1 cellular context compared by ENCODE assay signal in the genomic region with DNA sequence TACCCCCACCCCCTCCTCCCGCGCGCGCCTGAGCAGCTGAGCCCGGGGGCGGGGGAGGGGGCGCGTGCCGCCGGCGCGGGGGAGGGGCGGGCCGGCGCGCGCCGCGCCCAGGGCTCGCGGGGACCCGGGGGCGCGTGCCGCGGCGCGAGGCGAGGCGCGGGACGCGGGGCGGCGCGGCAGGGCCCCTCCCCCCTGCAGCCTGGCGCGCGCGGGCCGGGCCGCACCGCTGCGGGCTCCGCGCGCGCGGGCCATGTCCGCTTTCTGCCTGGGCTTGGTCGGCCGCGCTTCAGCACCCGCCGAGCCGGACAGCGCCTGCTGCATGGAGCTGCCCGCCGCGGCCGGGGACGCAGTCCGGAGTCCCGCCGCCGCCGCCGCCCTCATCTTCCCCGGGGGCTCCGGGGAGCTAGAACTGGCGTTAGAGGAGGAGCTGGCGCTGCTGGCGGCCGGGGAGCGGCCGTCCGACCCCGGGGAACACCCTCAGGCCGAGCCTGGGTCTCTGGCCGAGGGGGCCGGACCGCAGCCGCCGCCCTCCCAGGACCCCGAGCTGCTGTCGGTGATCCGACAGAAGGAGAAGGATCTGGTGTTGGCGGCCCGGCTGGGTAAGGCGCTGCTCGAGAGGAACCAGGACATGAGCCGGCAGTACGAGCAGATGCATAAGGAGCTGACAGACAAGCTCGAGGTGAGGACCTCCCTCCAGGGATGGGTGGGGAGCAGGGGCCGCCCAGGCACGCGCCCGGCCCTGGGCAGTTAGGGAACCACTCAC.
A peak's percentile ranks its signal among the peaks of the same experiment; 100 is the strongest.
TF ChIP-seq lines count a peak whose summit lies in the region.

No MANE protein-coding gene starts in this region.

TF ChIP-seq in K562, 482 proteins besides CTCF, POLR2A, EP300 and RAD21 (continued from another document and continues in another):
- TF ChIP-seq, protein P1, sequence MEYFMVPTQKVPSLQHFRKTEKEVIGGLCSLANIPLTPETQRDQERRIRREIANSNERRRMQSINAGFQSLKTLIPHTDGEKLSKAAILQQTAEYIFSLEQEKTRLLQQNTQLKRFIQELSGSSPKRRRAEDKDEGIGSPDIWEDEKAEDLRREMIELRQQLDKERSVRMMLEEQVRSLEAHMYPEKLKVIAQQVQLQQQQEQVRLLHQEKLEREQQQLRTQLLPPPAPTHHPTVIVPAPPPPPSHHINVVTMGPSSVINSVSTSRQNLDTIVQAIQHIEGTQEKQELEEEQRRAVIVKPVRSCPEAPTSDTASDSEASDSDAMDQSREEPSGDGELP (CRISPR knock-in tag; IDR thresholded peaks at IDR 0.05; ENCODE audit: borderline replicate concordance): peak; percentile 57; the same call in 1 of the 2 replicates
- TF ChIP-seq HMGN3 (IDR thresholded peaks at IDR 0.05; ENCODE audit: borderline replicate concordance, extremely low read depth, insufficient read length, low read depth, low read length) (peak; percentile 33), NR2C2 (CRISPR knock-in tag; IDR thresholded peaks at IDR 0.05) (peak; percentile 39; the same call in 1 of the 2 replicates), NR2C2 (tag; IDR thresholded peaks at IDR 0.05) (no peak), BACH1 (tag; IDR thresholded peaks at IDR 0.05) (no peak), USF2 (CRISPR knock-in tag; IDR thresholded peaks at IDR 0.05) (peak; percentile 9; the same call in 1 of the 2 replicates), YY1 (IDR thresholded peaks at IDR 0.05; ENCODE audit: borderline replicate concordance in 1 of 3, control insufficient read depth in 1 of 3, extremely low read depth in 1 of 3, insufficient read depth in 3 of 3, insufficient read length in 1 of 3, insufficient replicate concordance in 2 of 3, low read depth in 1 of 3, low read length in 2 of 3) (peak in 2 of 3 experiments; percentile 25 to 51), ZNF75A (CRISPR knock-in tag; IDR thresholded peaks at IDR 0.05) (no peak), GABPB1 (CRISPR knock-in tag; IDR thresholded peaks at IDR 0.05) (0 out of 2 replicates have a peak, but pooled peaks have one; percentile 27), RCOR1 (IDR thresholded peaks at IDR 0.05; ENCODE audit: borderline replicate concordance in 1 of 2, low read depth in 2 of 2, low read length in 2 of 2) (peak in 1 of 2 experiments; percentile 74; a peak in 2 of 4 replicates), VEZF1 (CRISPR knock-in tag; IDR thresholded peaks at IDR 0.05) (peak; percentile 54; the same call in 1 of the 2 replicates), EHMT2 (IDR thresholded peaks at IDR 0.05) (peak; percentile 94), SMAD4 (CRISPR knock-in tag; conservative IDR thresholded peaks at IDR 0.05) (no peak; the same call in 1 of the 2 replicates), HNRNPL (IDR thresholded peaks at IDR 0.05; ENCODE audit: low read depth, low read length) (no peak), NEUROD1 (IDR thresholded peaks at IDR 0.05; ENCODE audit: borderline replicate concordance, low read depth, low read length, partially characterized antibody) (no peak), HDAC1 (IDR thresholded peaks at IDR 0.05) (0 out of 4 replicates have a peak, but pooled peaks of 1 of the 2 experiments have one; percentile 41), CREM (IDR thresholded peaks at IDR 0.05; ENCODE audit: low read depth) (peak; percentile 39; the same call in 1 of the 2 replicates), ATF2 (CRISPR knock-in tag; IDR thresholded peaks at IDR 0.05) (0 out of 2 replicates have a peak, but pooled peaks have one; percentile 25), LARP7 (IDR thresholded peaks at IDR 0.05) (no peak), ZNF766 (CRISPR knock-in tag; conservative IDR thresholded peaks at IDR 0.05) (peak; percentile 62; the same call in 1 of the 2 replicates), ERF (CRISPR knock-in tag; IDR thresholded peaks at IDR 0.05) (0 out of 2 replicates have a peak, but pooled peaks have one; percentile 53), SRF (CRISPR knock-in tag; IDR thresholded peaks at IDR 0.05) (peak in 1 of 2 experiments; percentile 59; a peak in 2 of 4 replicates), SAP30 (IDR thresholded peaks at IDR 0.05; ENCODE audit: borderline replicate concordance, insufficient read depth, low read depth, low read length, poor library complexity, severe bottlenecking) (peak; percentile 49), RB1 (IDR thresholded peaks at IDR 0.05; ENCODE audit: low read depth) (peak; percentile 85; the same call in 1 of the 2 replicates), ZFX (CRISPR knock-in tag; IDR thresholded peaks at IDR 0.05) (0 out of 2 replicates have a peak, but pooled peaks have one; percentile 19), NR3C1 (CRISPR knock-in tag; IDR thresholded peaks at IDR 0.05) (peak; percentile 93), MIER1 (IDR thresholded peaks at IDR 0.05; ENCODE audit: low read depth) (peak; percentile 83), TGIF2 (CRISPR knock-in tag; IDR thresholded peaks at IDR 0.05) (peak; percentile 84; the same call in 1 of the 2 replicates), PRMT5 (CRISPR knock-in tag; IDR thresholded peaks at IDR 0.05) (peak; percentile 83; the same call in 1 of the 2 replicates), SIN3A (IDR thresholded peaks at IDR 0.05; ENCODE audit: borderline replicate concordance in 2 of 2, control insufficient read depth in 1 of 2, low read depth in 2 of 2, low read length in 2 of 2) (peak in 1 of 2 experiments; percentile 99; a peak in 2 of 4 replicates), ZNF395 (CRISPR knock-in tag; IDR thresholded peaks at IDR 0.05) (peak; percentile 71), HMG20B (CRISPR knock-in tag; IDR thresholded peaks at IDR 0.05) (no peak)
- TF ChIP-seq, protein P2, sequence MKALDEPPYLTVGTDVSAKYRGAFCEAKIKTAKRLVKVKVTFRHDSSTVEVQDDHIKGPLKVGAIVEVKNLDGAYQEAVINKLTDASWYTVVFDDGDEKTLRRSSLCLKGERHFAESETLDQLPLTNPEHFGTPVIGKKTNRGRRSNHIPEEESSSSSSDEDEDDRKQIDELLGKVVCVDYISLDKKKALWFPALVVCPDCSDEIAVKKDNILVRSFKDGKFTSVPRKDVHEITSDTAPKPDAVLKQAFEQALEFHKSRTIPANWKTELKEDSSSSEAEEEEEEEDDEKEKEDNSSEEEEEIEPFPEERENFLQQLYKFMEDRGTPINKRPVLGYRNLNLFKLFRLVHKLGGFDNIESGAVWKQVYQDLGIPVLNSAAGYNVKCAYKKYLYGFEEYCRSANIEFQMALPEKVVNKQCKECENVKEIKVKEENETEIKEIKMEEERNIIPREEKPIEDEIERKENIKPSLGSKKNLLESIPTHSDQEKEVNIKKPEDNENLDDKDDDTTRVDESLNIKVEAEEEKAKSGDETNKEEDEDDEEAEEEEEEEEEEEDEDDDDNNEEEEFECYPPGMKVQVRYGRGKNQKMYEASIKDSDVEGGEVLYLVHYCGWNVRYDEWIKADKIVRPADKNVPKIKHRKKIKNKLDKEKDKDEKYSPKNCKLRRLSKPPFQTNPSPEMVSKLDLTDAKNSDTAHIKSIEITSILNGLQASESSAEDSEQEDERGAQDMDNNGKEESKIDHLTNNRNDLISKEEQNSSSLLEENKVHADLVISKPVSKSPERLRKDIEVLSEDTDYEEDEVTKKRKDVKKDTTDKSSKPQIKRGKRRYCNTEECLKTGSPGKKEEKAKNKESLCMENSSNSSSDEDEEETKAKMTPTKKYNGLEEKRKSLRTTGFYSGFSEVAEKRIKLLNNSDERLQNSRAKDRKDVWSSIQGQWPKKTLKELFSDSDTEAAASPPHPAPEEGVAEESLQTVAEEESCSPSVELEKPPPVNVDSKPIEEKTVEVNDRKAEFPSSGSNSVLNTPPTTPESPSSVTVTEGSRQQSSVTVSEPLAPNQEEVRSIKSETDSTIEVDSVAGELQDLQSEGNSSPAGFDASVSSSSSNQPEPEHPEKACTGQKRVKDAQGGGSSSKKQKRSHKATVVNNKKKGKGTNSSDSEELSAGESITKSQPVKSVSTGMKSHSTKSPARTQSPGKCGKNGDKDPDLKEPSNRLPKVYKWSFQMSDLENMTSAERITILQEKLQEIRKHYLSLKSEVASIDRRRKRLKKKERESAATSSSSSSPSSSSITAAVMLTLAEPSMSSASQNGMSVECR (CRISPR knock-in tag; IDR thresholded peaks at IDR 0.05): peak; percentile 95
- TF ChIP-seq, protein P3, sequence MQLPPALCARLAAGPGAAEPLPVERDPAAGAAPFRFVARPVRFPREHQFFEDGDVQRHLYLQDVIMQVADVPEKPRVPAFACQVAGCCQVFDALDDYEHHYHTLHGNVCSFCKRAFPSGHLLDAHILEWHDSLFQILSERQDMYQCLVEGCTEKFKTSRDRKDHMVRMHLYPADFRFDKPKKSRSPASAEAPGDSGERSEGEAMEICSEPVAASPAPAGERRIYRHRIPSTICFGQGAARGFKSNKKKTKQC (CRISPR knock-in tag; IDR thresholded peaks at IDR 0.05): peak; percentile 94
- TF ChIP-seq, protein P4, sequence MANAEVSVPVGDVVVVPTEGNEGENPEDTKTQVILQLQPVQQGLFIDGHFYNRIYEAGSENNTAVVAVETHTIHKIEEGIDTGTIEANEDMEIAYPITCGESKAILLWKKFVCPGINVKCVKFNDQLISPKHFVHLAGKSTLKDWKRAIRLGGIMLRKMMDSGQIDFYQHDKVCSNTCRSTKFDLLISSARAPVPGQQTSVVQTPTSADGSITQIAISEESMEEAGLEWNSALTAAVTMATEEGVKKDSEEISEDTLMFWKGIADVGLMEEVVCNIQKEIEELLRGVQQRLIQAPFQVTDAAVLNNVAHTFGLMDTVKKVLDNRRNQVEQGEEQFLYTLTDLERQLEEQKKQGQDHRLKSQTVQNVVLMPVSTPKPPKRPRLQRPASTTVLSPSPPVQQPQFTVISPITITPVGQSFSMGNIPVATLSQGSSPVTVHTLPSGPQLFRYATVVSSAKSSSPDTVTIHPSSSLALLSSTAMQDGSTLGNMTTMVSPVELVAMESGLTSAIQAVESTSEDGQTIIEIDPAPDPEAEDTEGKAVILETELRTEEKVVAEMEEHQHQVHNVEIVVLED (CRISPR knock-in tag; IDR thresholded peaks at IDR 0.05): 0 out of 2 replicates have a peak, but pooled peaks have one; percentile 20
- TF ChIP-seq, protein P5, sequence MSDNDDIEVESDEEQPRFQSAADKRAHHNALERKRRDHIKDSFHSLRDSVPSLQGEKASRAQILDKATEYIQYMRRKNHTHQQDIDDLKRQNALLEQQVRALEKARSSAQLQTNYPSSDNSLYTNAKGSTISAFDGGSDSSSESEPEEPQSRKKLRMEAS (CRISPR knock-in tag; IDR thresholded peaks at IDR 0.05): peak; percentile 60
- TF ChIP-seq, protein P6, sequence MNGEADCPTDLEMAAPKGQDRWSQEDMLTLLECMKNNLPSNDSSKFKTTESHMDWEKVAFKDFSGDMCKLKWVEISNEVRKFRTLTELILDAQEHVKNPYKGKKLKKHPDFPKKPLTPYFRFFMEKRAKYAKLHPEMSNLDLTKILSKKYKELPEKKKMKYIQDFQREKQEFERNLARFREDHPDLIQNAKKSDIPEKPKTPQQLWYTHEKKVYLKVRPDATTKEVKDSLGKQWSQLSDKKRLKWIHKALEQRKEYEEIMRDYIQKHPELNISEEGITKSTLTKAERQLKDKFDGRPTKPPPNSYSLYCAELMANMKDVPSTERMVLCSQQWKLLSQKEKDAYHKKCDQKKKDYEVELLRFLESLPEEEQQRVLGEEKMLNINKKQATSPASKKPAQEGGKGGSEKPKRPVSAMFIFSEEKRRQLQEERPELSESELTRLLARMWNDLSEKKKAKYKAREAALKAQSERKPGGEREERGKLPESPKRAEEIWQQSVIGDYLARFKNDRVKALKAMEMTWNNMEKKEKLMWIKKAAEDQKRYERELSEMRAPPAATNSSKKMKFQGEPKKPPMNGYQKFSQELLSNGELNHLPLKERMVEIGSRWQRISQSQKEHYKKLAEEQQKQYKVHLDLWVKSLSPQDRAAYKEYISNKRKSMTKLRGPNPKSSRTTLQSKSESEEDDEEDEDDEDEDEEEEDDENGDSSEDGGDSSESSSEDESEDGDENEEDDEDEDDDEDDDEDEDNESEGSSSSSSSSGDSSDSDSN (IDR thresholded peaks at IDR 0.05; ENCODE audit: borderline replicate concordance in 1 of 2, low read depth in 2 of 2, low read length in 2 of 2): peak; percentile 78 to 96; a peak in 2 of 4 replicates
- TF ChIP-seq, protein P7, sequence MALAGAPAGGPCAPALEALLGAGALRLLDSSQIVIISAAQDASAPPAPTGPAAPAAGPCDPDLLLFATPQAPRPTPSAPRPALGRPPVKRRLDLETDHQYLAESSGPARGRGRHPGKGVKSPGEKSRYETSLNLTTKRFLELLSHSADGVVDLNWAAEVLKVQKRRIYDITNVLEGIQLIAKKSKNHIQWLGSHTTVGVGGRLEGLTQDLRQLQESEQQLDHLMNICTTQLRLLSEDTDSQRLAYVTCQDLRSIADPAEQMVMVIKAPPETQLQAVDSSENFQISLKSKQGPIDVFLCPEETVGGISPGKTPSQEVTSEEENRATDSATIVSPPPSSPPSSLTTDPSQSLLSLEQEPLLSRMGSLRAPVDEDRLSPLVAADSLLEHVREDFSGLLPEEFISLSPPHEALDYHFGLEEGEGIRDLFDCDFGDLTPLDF (CRISPR knock-in tag; IDR thresholded peaks at IDR 0.05): no peak
